ENCODE assay signal across 13 cellular contexts in the genomic region with DNA sequence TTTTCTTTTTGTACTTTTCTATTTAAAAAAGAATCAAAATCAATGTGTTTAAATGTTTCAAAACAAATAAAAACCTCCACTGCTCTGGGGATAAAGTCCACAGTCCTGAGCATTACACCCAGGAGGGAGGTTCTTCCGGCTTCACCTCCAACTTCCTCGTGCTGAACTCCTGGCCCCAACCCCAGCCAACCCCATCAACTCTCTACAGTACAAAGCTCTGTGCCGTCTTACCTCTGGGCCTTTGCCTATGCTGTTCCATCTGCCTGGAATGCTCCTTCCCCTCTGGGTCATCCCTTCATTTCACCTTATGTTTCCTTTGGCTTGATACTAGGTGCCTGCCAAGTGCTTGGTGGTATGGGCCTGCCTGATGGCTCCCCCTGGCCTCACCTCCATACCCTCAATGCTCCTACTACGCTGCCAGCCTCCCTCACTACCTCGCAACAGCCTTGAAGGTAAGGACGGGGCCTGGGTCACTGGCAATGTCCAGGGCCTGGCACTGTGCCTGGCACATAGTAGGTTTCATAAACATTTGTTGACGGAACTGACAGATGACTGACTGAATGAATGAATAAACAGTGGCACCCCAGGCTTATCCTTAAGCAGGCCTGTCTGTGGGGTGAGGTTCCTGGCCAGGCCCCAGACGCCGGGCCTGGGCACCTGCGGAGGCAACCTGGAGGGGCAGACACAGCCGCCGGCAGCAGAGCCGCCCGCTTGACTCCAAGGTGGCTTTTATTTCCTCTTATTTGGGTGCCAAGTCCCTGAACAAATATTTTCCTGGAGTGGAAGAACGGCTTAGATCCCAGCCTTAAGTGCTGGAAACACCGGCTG. TPM values are rescaled to one million over a fixed set of nuclear protein-coding genes. Genes with fewer than 3 reads are reported as not detected.
A peak's percentile ranks its signal among the peaks of the same experiment; 100 is the strongest.
DNase-seq lines count a peak whose midpoint lies in the region; ATAC-seq, FAIRE-seq and TF ChIP-seq lines count a peak whose summit lies in the region.
"Had no signal": no experiment of that assay in that cellular context is flagged by ENCODE, and none has a peak within 500 bp of the region (broad histone marks: within the 10 kb centered on the region; RNA-seq: fewer than 3 reads in every experiment).

No MANE protein-coding gene starts in this region.

- CTCF ChIA-PET in HEK293 (lab: Yijun Ruan, JAX), result interaction anchor here (0.8 kb wide), 1 partner anchor 241 kb away, joined by 3 read pairs; no protein-coding TSS in a partner anchor

- POLR2A ChIA-PET in HEK293 (lab: Yijun Ruan, JAX), result no interaction called here

- TF ChIP-seq CTCF in HEK293 (tag by site-specific recombination; IDR thresholded peaks at IDR 0.05), result no peak
- no peak for TF ChIP-seq CTCF in esophagus squamous epithelium (IDR thresholded peaks at IDR 0.05)
- no peak for TF ChIP-seq CTCF in foreskin keratinocyte (conservative IDR thresholded peaks at IDR 0.05)

- ATAC-seq in foreskin keratinocyte, result no peak
- ATAC-seq: CD8-positive, alpha-beta T cell had no signal

- no peak overlapping the region for H3K4me3 ChIP-seq in HEK293 (ENCODE audit: low read depth, low read length)
- no peak overlapping the region for H3K4me3 ChIP-seq in esophagus squamous epithelium
- no peak overlapping the region for H3K4me3 ChIP-seq in small intestine (ENCODE audit: low read depth in 1 of 2, low read length in 2 of 2)

- peak; percentile 10 for DNase-seq in NCI-H2081 treated with DMSO at 0.1 percent for 48 hours (lab: John Stamatoyannopoulos, UW)
- no peak for DNase-seq in esophagus squamous epithelium (lab: John Stamatoyannopoulos, UW)
- peak; percentile 94 for DNase-seq in small intestine
- DNase-seq in activated T-cell treated with anti-CD3 and anti-CD28 coated beads, Interleukin-2, amount 50 U/mL, for 48 hours, result no peak
- no peak for DNase-seq in foreskin keratinocyte
- DNase-seq in foreskin melanocyte, result no peak
- DNase-seq: amygdala; CD8-positive, alpha-beta T cell; NCI-H146; stimulated activated CD4-positive, alpha-beta T cell treated with anti-CD3 and anti-CD28 coated beads, Interleukin-2, amount 100 ng/mL, for 48 hours; stimulated activated naive CD4-positive, alpha-beta T cell had no signal

- TF ChIP-seq POLR2A in esophagus squamous epithelium (IDR thresholded peaks at IDR 0.05), result no peak

- intact Hi-C loops in esophagus squamous epithelium (cut with DNase I), result no loop called here

- H3K4me1 ChIP-seq in HEK293 (ENCODE audit: control insufficient read depth, insufficient read depth, low read length) (no peaks in the 10 kb centered on the region), esophagus squamous epithelium (peaks cover 10 to 71% (median 17%) of the 10 kb centered on the region in 3 donors), small intestine (ENCODE audit: control insufficient read depth in 2 of 2, insufficient read depth in 1 of 2, low read depth in 1 of 2, low read length in 1 of 2) (peaks cover 7 to 8% of the 10 kb centered on the region in 2 donors), foreskin keratinocyte (no peaks in the 10 kb centered on the region)

- H3K36me3 ChIP-seq in HEK293 (ENCODE audit: control insufficient read depth in 2 of 2, insufficient read depth in 1 of 2, low read length in 2 of 2), result peaks cover 0 to 7% of the 10 kb centered on the region in 2 experiments; a peak in 1 of 3 replicates
- H3K36me3 ChIP-seq in esophagus squamous epithelium, result peaks cover 0 to 14% (median 0%) of the 10 kb centered on the region in 3 donors
- no peaks in the 10 kb centered on the region for H3K36me3 ChIP-seq in small intestine (ENCODE audit: control insufficient read depth in 2 of 2, insufficient read depth in 2 of 2, low read length in 2 of 2)

- H3K9me3 ChIP-seq in HEK293 (ENCODE audit: control insufficient read depth, insufficient read depth, low read depth, low read length), result no peaks in the 10 kb centered on the region
- no peaks in the 10 kb centered on the region for H3K9me3 ChIP-seq in esophagus squamous epithelium
- no peaks in the 10 kb centered on the region for H3K9me3 ChIP-seq in small intestine (ENCODE audit: control insufficient read depth, low read depth)

- H3K27me3 ChIP-seq in esophagus squamous epithelium, result no peaks in the 10 kb centered on the region
- H3K27me3 ChIP-seq in small intestine (ENCODE audit: control insufficient read depth in 2 of 2, insufficient read depth in 2 of 2, low read length in 2 of 2), result no peaks in the 10 kb centered on the region
- no peaks in the 10 kb centered on the region for H3K27me3 ChIP-seq in foreskin keratinocyte

- no peak for FAIRE-seq in small intestine (lab: Jason Lieb, UNC)
- FAIRE-seq: TTC549 had no signal

- 42 to 61% methylated on average over 13 of the region's 16 CpGs for WGBS in esophagus squamous epithelium, 2 donors
- 16 to 59% (median 31%) methylated on average over 16 of the region's 16 CpGs for WGBS in small intestine, 3 donors

- no peak overlapping the region for H3K27ac ChIP-seq in HEK293 (ENCODE audit: extremely low read depth, low read depth, low read length)
- peak overlapping the region; percentile 62 to 91 (median 86) for H3K27ac ChIP-seq in esophagus squamous epithelium
- peak overlapping the region; percentile 90 to 97 for H3K27ac ChIP-seq in small intestine (ENCODE audit: low read depth in 1 of 2, low read length in 1 of 2)
- no peak overlapping the region for H3K27ac ChIP-seq in foreskin keratinocyte

TF ChIP-seq in HEK293, 187 proteins besides CTCF, POLR2A, EP300 and RAD21:
- TF ChIP-seq ZNF335 (tag by site-specific recombination; conservative IDR thresholded peaks at IDR 0.05), result no peak
- TF ChIP-seq, protein P1, sequence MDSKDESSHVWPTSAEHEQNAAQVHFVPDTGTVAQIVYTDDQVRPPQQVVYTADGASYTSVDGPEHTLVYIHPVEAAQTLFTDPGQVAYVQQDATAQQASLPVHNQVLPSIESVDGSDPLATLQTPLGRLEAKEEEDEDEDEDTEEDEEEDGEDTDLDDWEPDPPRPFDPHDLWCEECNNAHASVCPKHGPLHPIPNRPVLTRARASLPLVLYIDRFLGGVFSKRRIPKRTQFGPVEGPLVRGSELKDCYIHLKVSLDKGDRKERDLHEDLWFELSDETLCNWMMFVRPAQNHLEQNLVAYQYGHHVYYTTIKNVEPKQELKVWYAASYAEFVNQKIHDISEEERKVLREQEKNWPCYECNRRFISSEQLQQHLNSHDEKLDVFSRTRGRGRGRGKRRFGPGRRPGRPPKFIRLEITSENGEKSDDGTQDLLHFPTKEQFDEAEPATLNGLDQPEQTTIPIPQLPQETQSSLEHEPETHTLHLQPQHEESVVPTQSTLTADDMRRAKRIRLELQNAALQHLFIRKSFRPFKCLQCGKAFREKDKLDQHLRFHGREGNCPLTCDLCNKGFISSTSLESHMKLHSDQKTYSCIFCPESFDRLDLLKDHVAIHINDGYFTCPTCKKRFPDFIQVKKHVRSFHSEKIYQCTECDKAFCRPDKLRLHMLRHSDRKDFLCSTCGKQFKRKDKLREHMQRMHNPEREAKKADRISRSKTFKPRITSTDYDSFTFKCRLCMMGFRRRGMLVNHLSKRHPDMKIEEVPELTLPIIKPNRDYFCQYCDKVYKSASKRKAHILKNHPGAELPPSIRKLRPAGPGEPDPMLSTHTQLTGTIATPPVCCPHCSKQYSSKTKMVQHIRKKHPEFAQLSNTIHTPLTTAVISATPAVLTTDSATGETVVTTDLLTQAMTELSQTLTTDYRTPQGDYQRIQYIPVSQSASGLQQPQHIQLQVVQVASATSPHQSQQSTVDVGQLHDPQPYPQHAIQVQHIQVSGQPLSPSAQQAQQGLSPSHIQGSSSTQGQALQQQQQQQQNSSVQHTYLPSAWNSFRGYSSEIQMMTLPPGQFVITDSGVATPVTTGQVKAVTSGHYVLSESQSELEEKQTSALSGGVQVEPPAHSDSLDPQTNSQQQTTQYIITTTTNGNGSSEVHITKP (tag by site-specific recombination; IDR thresholded peaks at IDR 0.05), result 0 out of 2 replicates have a peak, but pooled peaks have one; percentile 17

RNA-seq across cellular contexts. Expression of a gene that starts 28.7 kb away (rescaled TPM):
- 100 to 1,000 TPM; 355 to 757 (median 496) TPM for total RNA-seq in esophagus squamous epithelium
- 10 to 100 TPM; 36.9 to 89.9 (median 38.9) TPM for polyA plus RNA-seq in small intestine
- total RNA-seq in foreskin keratinocyte, result 1,300 and 1,305 TPM in 2 replicates
- 824 and 890 TPM in 2 replicates for polyA plus RNA-seq in foreskin keratinocyte
- total RNA-seq: CD8-positive, alpha-beta T cell had no signal

Comparison
In these comparisons a context has a peak if more than half of its experiments do, and no peak if none do; other contexts are left out.
1. H3K27ac ChIP-seq: peak in esophagus squamous epithelium (4 of 4) and small intestine (2 of 2); none in HEK293 (single experiment) and foreskin keratinocyte (single experiment).
2. DNase-seq: peak in NCI-H2081 treated with DMSO at 0.1 percent for 48 hours (single experiment) and small intestine (single experiment); none in esophagus squamous epithelium (single experiment), activated T-cell treated with anti-CD3 and anti-CD28 coated beads, Interleukin-2, amount 50 U/mL, for 48 hours (0 of 2), foreskin keratinocyte (0 of 2) and foreskin melanocyte (single experiment).